In the genomic region with DNA sequence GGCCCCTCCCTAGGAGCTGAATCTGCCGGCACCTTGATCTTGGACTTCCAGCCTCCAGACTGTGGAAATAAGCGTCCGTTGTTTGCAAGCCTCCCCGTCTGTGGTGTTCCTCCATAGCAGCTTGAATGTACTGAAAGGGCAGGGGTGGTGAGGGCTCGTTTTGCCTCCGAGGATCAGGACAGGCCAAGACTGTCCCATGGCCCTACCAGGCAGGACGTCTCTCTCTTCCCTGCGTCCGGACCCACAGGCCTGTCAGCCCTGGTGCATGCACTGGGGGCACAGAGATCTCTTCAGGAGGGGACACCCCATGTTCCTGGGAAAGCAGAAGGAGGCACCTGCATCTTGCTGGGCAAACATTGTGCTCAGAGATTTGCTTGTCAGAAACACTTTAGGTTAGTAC, we compare ENCODE assay signal across 27 cellular contexts.
"Had no signal": no experiment of that assay in that cellular context is flagged by ENCODE, and none has a peak within 500 bp of the region (broad histone marks: within the 10 kb centered on the region; RNA-seq: fewer than 3 reads in every experiment).

No MANE protein-coding gene starts in this region.

- ATAC-seq: activated T-cell treated with anti-CD3 and anti-CD28 coated beads, Interleukin-2, amount 50 U/mL, for 72 hours; body of pancreas; esophagus mucosa; WTC11 had no signal

- H3K27ac ChIP-seq: body of pancreas, colonic mucosa, dorsolateral prefrontal cortex, VCaP had no signal

- H3K4me1 ChIP-seq: body of pancreas, colonic mucosa had no signal

- H3K27me3 Mint-ChIP-seq: activated CD4-positive, alpha-beta memory T cell treated with anti-CD3 and anti-CD28 coated beads, Interleukin-2, amount 10 ng/mL, durations not matched to agents 7 days and 5 days; activated CD4-positive, alpha-beta T cell treated with anti-CD3 and anti-CD28 coated beads, Interleukin-2, amount 10 ng/mL, durations not matched to agents 7 days and 5 days; dendritic cell treated with granulocyte-macrophage colony-stimulating factor and Interleukin-4, amounts not matched to agents 40 ng/mL and 50 ng/mL, for 4 days had no signal

- H3K4me3 Mint-ChIP-seq: activated CD4-positive, alpha-beta memory T cell treated with anti-CD3 and anti-CD28 coated beads, Interleukin-2, amount 10 ng/mL, durations not matched to agents 7 days and 5 days; activated CD4-positive, alpha-beta T cell treated with anti-CD3 and anti-CD28 coated beads, Interleukin-2, amount 10 ng/mL, durations not matched to agents 7 days and 5 days; activated naive CD8-positive, alpha-beta T cell; activated T-cell treated with anti-CD3 and anti-CD28 coated beads, Interleukin-2, amount 50 U/mL, for 24 hours; activated T-cell treated with anti-CD3 and anti-CD28 coated beads, Interleukin-2, amount 50 U/mL, for 72 hours; dendritic cell treated with granulocyte-macrophage colony-stimulating factor and Interleukin-4, amounts not matched to agents 40 ng/mL and 50 ng/mL, for 4 days; endodermal cell; WTC11 had no signal

- H3K9me3 ChIP-seq: body of pancreas, colonic mucosa had no signal

- H3K27me3 ChIP-seq: body of pancreas, colonic mucosa had no signal

- H3K36me3 ChIP-seq: colonic mucosa had no signal

- H3K27ac Mint-ChIP-seq: activated CD4-positive, alpha-beta memory T cell treated with anti-CD3 and anti-CD28 coated beads, Interleukin-2, amount 10 ng/mL, durations not matched to agents 7 days and 5 days; activated CD4-positive, alpha-beta T cell treated with anti-CD3 and anti-CD28 coated beads, Interleukin-2, amount 10 ng/mL, durations not matched to agents 7 days and 5 days; activated naive CD8-positive, alpha-beta T cell; activated T-cell treated with anti-CD3 and anti-CD28 coated beads, Interleukin-2, amount 50 U/mL, for 24 hours; activated T-cell treated with anti-CD3 and anti-CD28 coated beads, Interleukin-2, amount 50 U/mL, for 72 hours; dendritic cell treated with granulocyte-macrophage colony-stimulating factor and Interleukin-4, amounts not matched to agents 40 ng/mL and 50 ng/mL, for 4 days; endodermal cell; WTC11 had no signal

- H3K9me3 Mint-ChIP-seq: activated CD4-positive, alpha-beta memory T cell treated with anti-CD3 and anti-CD28 coated beads, Interleukin-2, amount 10 ng/mL, durations not matched to agents 7 days and 5 days; activated CD4-positive, alpha-beta T cell treated with anti-CD3 and anti-CD28 coated beads, Interleukin-2, amount 10 ng/mL, durations not matched to agents 7 days and 5 days; activated T-cell treated with anti-CD3 and anti-CD28 coated beads, Interleukin-2, amount 50 U/mL, for 24 hours; activated T-cell treated with anti-CD3 and anti-CD28 coated beads, Interleukin-2, amount 50 U/mL, for 72 hours; dendritic cell treated with granulocyte-macrophage colony-stimulating factor and Interleukin-4, amounts not matched to agents 40 ng/mL and 50 ng/mL, for 4 days; endodermal cell had no signal

- H3K4me3 ChIP-seq: body of pancreas, colonic mucosa, dorsolateral prefrontal cortex had no signal

- H3K36me3 Mint-ChIP-seq: activated naive CD8-positive, alpha-beta T cell had no signal

- H3K4me1 Mint-ChIP-seq: activated CD4-positive, alpha-beta memory T cell treated with anti-CD3 and anti-CD28 coated beads, Interleukin-2, amount 10 ng/mL, durations not matched to agents 7 days and 5 days; activated CD4-positive, alpha-beta T cell treated with anti-CD3 and anti-CD28 coated beads, Interleukin-2, amount 10 ng/mL, durations not matched to agents 7 days and 5 days; endodermal cell; WTC11 had no signal

- DNase-seq: activated CD4-positive, alpha-beta memory T cell treated with anti-CD3 and anti-CD28 coated beads, Interleukin-2, amount 10 ng/mL, durations not matched to agents 7 days and 5 days; activated CD4-positive, alpha-beta T cell treated with anti-CD3 and anti-CD28 coated beads for 1 hour; activated CD4-positive, alpha-beta T cell treated with anti-CD3 and anti-CD28 coated beads for 4 hours; activated CD4-positive, alpha-beta T cell treated with anti-CD3 and anti-CD28 coated beads, Interleukin-2, amount 10 ng/mL, durations not matched to agents 7 days and 5 days; activated CD4-positive, alpha-beta T cell treated with anti-CD3 and anti-CD28 coated beads, Interleukin-2, amount 50 U/mL, for 4 hours; activated CD8-positive, alpha-beta memory T cell treated with anti-CD3 and anti-CD28 coated beads, Interleukin-2, amount 50 U/mL, for 48 hours; activated effector memory CD4-positive, alpha-beta T cell treated with Interleukin-2 at 50 U/mL for 16 hours; activated gamma-delta T cell treated with Interleukin-2 at 50 U/mL for 16 hours; activated naive CD4-positive, alpha-beta T cell treated with anti-CD3 and anti-CD28 coated beads, Interleukin-2, amount 50 U/mL, for 16 hours; activated naive CD4-positive, alpha-beta T cell treated with Interleukin-2 at 50 U/mL for 16 hours; activated T-cell treated with anti-CD3 and anti-CD28 coated beads for 4 hours; activated T-cell treated with anti-CD3 and anti-CD28 coated beads, Interleukin-2, amount 50 U/mL, for 24 hours; activated T-cell treated with anti-CD3 and anti-CD28 coated beads, Interleukin-2, amount 50 U/mL, for 72 hours; amygdala; body of pancreas; caudate nucleus; colonic mucosa; dorsolateral prefrontal cortex; effector memory CD4-positive, alpha-beta T cell; endodermal cell; foreskin fibroblast; T-helper 2 cell had no signal
